Comparison of ENCODE assay signal across 20 cellular contexts in genomic region chr6:110326609-110327008, GRCh38. TPM values are rescaled to one million over a fixed set of nuclear protein-coding genes. Genes with fewer than 3 reads are reported as not detected.
"Had no signal": no experiment of that assay in that cellular context is flagged by ENCODE, and none has a peak within 500 bp of the region (broad histone marks: within the 10 kb centered on the region; RNA-seq: fewer than 3 reads in every experiment).

No MANE protein-coding gene starts in this region.

- H3K4me3 ChIP-seq: thyroid gland had no signal

- H3K79me2 ChIP-seq: parathyroid adenoma had no signal

- H3K27ac ChIP-seq: foreskin keratinocyte, neutrophil, parathyroid adenoma, thyroid gland had no signal

- DNase-seq: activated CD4-positive, alpha-beta T cell treated with anti-CD3 and anti-CD28 coated beads for 4 hours; activated CD8-positive, alpha-beta T cell treated with anti-CD3 and anti-CD28 coated beads for 36 hours; activated effector memory CD4-positive, alpha-beta T cell treated with Interleukin-2 at 50 U/mL for 16 hours; activated naive CD4-positive, alpha-beta T cell treated with anti-CD3 and anti-CD28 coated beads, Interleukin-2, amount 50 U/mL, for 16 hours; activated T-cell treated with anti-CD3 and anti-CD28 coated beads, Interleukin-2, amount 50 U/mL, for 4 hours; effector CD4-positive, alpha-beta T cell; foreskin keratinocyte; immature natural killer cell; midbrain; naive thymus-derived CD4-positive, alpha-beta T cell; retina; T-helper 2 cell; thyroid gland had no signal

- H3K4me1 ChIP-seq: foreskin keratinocyte, parathyroid adenoma had no signal

- H2AFZ ChIP-seq: parathyroid adenoma had no signal

- ATAC-seq: activated CD8-positive, alpha-beta T cell treated with anti-CD3 and anti-CD28 coated beads for 36 hours; activated T-cell treated with anti-CD3 and anti-CD28 coated beads, Interleukin-2, amount 50 U/mL, for 4 hours; foreskin keratinocyte; naive thymus-derived CD4-positive, alpha-beta T cell; stimulated activated effector memory CD8-positive, alpha-beta T cell treated with anti-CD3 and anti-CD28 coated beads, Interleukin-12 subunit alpha, Interleukin-12 subunit beta, amount 100 ng/mL, for 72 hours; WTC11 had no signal

- FAIRE-seq: colon, endothelial cell of umbilical vein, TTC549 had no signal

- H3K27me3 ChIP-seq: neutrophil, thyroid gland had no signal

- H3K9ac ChIP-seq: parathyroid adenoma had no signal

- H3K9me3 ChIP-seq: neutrophil, thyroid gland had no signal

- H3K36me3 ChIP-seq: neutrophil, thyroid gland had no signal

RNA-seq across cellular contexts. Expression of gene METTL24, which starts 31.5 kb away (rescaled TPM):
- total RNA-seq: activated CD8-positive, alpha-beta T cell treated with anti-CD3 and anti-CD28 coated beads for 36 hours; activated T-cell treated with anti-CD3 and anti-CD28 coated beads, Interleukin-2, amount 50 U/mL, for 4 hours; endothelial cell of umbilical vein; foreskin keratinocyte had no signal
- polyA plus RNA-seq: endothelial cell of umbilical vein; foreskin keratinocyte; naive thymus-derived CD4-positive, alpha-beta T cell had no signal
